Comparison of ENCODE assay signal across 9 cellular contexts in the genomic region with DNA sequence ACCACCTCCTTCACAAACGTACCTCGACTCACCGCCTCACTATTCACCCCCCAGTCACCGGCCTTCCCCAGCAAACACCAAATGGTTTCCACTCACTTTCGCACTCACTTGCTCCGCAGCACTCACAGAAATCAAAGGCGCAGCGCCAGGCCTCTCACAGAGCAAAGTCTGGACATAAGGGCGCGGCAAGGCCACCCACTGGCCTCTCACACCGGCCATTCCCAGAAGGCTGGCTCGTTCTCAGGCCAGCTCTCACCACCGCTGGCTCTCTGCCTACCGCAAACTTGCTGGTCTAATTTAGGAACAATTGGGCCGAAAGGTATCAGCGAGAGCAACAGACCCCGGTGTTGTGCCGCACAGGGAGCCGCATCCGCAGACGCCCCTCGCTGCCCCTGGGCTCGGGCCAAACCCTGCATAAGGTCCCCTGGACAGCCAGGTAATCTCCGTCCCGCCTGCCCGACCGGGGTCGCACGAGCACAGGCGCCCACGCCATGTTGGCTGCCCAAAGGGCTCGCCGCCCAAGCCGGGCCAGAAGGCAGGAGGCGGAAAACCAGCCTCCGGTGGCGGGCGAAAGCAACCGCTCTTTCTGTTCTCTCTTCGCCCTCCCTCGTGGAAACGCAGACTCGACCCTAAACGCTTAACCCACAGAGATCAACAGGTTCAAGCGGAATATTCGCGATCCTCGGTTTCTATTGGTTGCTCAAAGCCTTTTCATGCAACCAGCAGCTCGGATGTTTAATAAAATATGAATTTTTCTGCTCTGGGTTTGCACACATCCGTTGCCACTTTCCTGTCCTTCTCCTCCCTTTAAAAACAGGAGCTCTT. TPM values are rescaled to one million over a fixed set of nuclear protein-coding genes. Genes with fewer than 3 reads are reported as not detected.
A peak's percentile ranks its signal among the peaks of the same experiment; 100 is the strongest.
DNase-seq lines count a peak whose midpoint lies in the region; ATAC-seq and TF ChIP-seq lines count a peak whose summit lies in the region.
"Had no signal": no experiment of that assay in that cellular context is flagged by ENCODE, and none has a peak within 500 bp of the region (broad histone marks: within the 10 kb centered on the region; RNA-seq: fewer than 3 reads in every experiment).

No MANE protein-coding gene starts in this region.

- no peaks in the 10 kb centered on the region for H4K20me1 ChIP-seq in GM23338 (replicated peaks; ENCODE audit: insufficient read depth)

- intact Hi-C loops in colonic mucosa (cut with DNase I), result no loop called here

- no peaks in the 10 kb centered on the region for H3K9me2 ChIP-seq in GM23338 (ENCODE audit: insufficient read depth)

- H3K27me3 ChIP-seq in BE2C (no peaks in the 10 kb centered on the region), GM23338 (ENCODE audit: insufficient read depth) (peaks cover 99% of the 10 kb centered on the region), colonic mucosa (peaks cover 90% of the 10 kb centered on the region), muscle layer of duodenum (ENCODE audit: low read depth, low read length) (peaks cover 88% of the 10 kb centered on the region)

- peak overlapping the region; percentile 84 for H2AFZ ChIP-seq in GM23338

- peaks cover 96% of the 10 kb centered on the region for H3K27me3 Mint-ChIP-seq in GM23338 (ENCODE audit: insufficient read depth, low read depth, poor library complexity)

- peak; percentile 10 for ATAC-seq in GM23338
- ATAC-seq in HG03378 (IDR thresholded peaks at IDR 0.05; ENCODE audit: unreplicated experiment), result no peak
- ATAC-seq in HG03039 (IDR thresholded peaks at IDR 0.05; ENCODE audit: unreplicated experiment), result no peak

- H3K36me3 ChIP-seq in BE2C (peaks cover 55% of the 10 kb centered on the region), GM23338 (ENCODE audit: insufficient read depth) (no peaks in the 10 kb centered on the region), colonic mucosa (no peaks in the 10 kb centered on the region), muscle layer of duodenum (ENCODE audit: control insufficient read depth in 1 of 2, insufficient read depth in 2 of 2, low read length in 2 of 2) (no peaks in the 10 kb centered on the region)

- H3K4me2 ChIP-seq in GM23338, result peak overlapping the region; percentile 91

- H3F3A ChIP-seq in GM23338 (replicated peaks; ENCODE audit: low read depth), result peaks cover 17% of the 10 kb centered on the region

- DNase-seq in BE2C (peak; percentile 6), GM23338 (ENCODE audit: low spot score) (peak; percentile 54), colonic mucosa (peak; percentile 26), NCI-H1092 (lab: John Stamatoyannopoulos, UW) (no peak), HPDE6-E6E7 (ENCODE audit: extremely low spot score) (no peak)
- DNase-seq: SHP77 treated with DMSO at 0.1 percent for 48 hours had no signal

- H3K4me1 ChIP-seq in BE2C (peaks cover 19% of the 10 kb centered on the region), GM23338 (ENCODE audit: insufficient read depth) (peaks cover 68% of the 10 kb centered on the region), colonic mucosa (peaks cover 14% of the 10 kb centered on the region), muscle layer of duodenum (ENCODE audit: control insufficient read depth in 1 of 2, insufficient read depth in 2 of 2, low read length in 2 of 2) (peaks cover 0 to 43% of the 10 kb centered on the region in 2 donors)

- H3K36me3 Mint-ChIP-seq in GM23338 (ENCODE audit: low read depth), result no peaks in the 10 kb centered on the region

- H3K4me1 Mint-ChIP-seq in GM23338, result peaks cover 44% of the 10 kb centered on the region

- no peaks in the 10 kb centered on the region; the same call in 1 of the 2 replicates for H3K9me3 ChIP-seq in BE2C
- H3K9me3 ChIP-seq in colonic mucosa, result no peaks in the 10 kb centered on the region
- H3K9me3 ChIP-seq in muscle layer of duodenum (ENCODE audit: control insufficient read depth in 1 of 2, low read length in 2 of 2), result no peaks in the 10 kb centered on the region

- no peak overlapping the region for H3K27ac Mint-ChIP-seq in GM23338

- no peaks in the 10 kb centered on the region for H3K79me2 ChIP-seq in GM23338 (replicated peaks; ENCODE audit: insufficient read depth)

- H3K9me3 Mint-ChIP-seq in GM23338, result no peaks in the 10 kb centered on the region; the same call in 1 of the 3 replicates

- TF ChIP-seq CTCF in BE2C (IDR thresholded peaks at IDR 0.05; ENCODE audit: low read depth, low read length) (no peak), GM23338 (conservative IDR thresholded peaks at IDR 0.05; ENCODE audit: low read depth in 2 of 2) (no peak), colonic mucosa (IDR thresholded peaks at IDR 0.05) (no peak)

- H3K4me3 ChIP-seq in BE2C (ENCODE audit: low read depth, low read length) (peak overlapping the region; percentile 85), GM23338 (peak overlapping the region; percentile 81), colonic mucosa (no peak overlapping the region), muscle layer of duodenum (ENCODE audit: low read depth in 1 of 2, low read length in 2 of 2) (peak overlapping the region; percentile 35 to 46)

- H3K9ac ChIP-seq in colonic mucosa (ENCODE audit: low read depth in 2 of 2, low read length in 2 of 2), result no peak overlapping the region

- no peak overlapping the region for H3K27ac ChIP-seq in GM23338 (ENCODE audit: low read depth)
- H3K27ac ChIP-seq in colonic mucosa, result no peak overlapping the region
- no peak overlapping the region for H3K27ac ChIP-seq in muscle layer of duodenum (ENCODE audit: low read length)

- peak overlapping the region; percentile 76 for H3K4me3 Mint-ChIP-seq in GM23338

TF ChIP-seq in GM23338, 12 proteins besides CTCF, POLR2A, EP300 and RAD21:
- TF ChIP-seq POLR2AphosphoS5 (IDR thresholded peaks at IDR 0.05; ENCODE audit: low read depth) (no peak), EZH2phosphoT487 (IDR thresholded peaks at IDR 0.05; ENCODE audit: unreplicated experiment) (peak; percentile 65), REST (IDR thresholded peaks at IDR 0.05; ENCODE audit: unreplicated experiment) (no peak), NANOG (IDR thresholded peaks at IDR 0.05; ENCODE audit: borderline replicate concordance) (no peak), EZH2 (IDR thresholded peaks at IDR 0.05; ENCODE audit: low read depth, unreplicated experiment) (peak; percentile 70)

RNA-seq across cellular contexts. Expression of gene SHOX2, which starts 2.9 kb away (rescaled TPM):
- polyA plus RNA-seq in BE2C (2012; ENCODE audit: insufficient read depth, insufficient read length, low read depth), result 60.4 TPM
- total RNA-seq in GM23338 (2014; rRNA removed; shearing (Covaris generic)), result 0.10 TPM in 1 of 2 replicates, not detected in the other
- polyA plus RNA-seq in GM23338 (2016; fragmentation: Nextera tagmentation; extraction: Ambion mirVana), result 0.10 and 0.19 TPM in 2 replicates
- total RNA-seq in colonic mucosa, result not detected

RNA-seq across cellular contexts. Expression of gene RSRC1, which starts 6.5 kb away (rescaled TPM):
- 46.9 TPM for polyA plus RNA-seq in BE2C (2012; ENCODE audit: insufficient read depth, insufficient read length, low read depth)
- total RNA-seq in GM23338 (2014; rRNA removed; shearing (Covaris generic)), result 22.8 and 32.5 TPM in 2 replicates
- 59.1 and 76.8 TPM in 2 replicates for polyA plus RNA-seq in GM23338 (2016; fragmentation: Nextera tagmentation; extraction: Ambion mirVana)
- total RNA-seq in colonic mucosa, result 10 to 100 TPM; 28.5 to 32.0 TPM

Comparison
In these comparisons a context has a peak if more than half of its experiments do, and no peak if none do; other contexts are left out.
1. DNase-seq: peak in BE2C (single experiment), GM23338 (single experiment) and colonic mucosa (single experiment); none in NCI-H1092 (single experiment) and HPDE6-E6E7 (single experiment).